ENCODE assay signal across 1 cellular context in genomic region chr17:59837362-59838195, GRCh38.
TF ChIP-seq lines count a peak whose summit lies in the region.

No MANE protein-coding gene starts in this region.

TF ChIP-seq in K562, 482 proteins besides CTCF, POLR2A, EP300 and RAD21 (continued from another document and continues in another):
- no peak; the same call in 1 of the 2 replicates for TF ChIP-seq MGA (IDR thresholded peaks at IDR 0.05)
- no peak for TF ChIP-seq SETDB1 (IDR thresholded peaks at IDR 0.05; ENCODE audit: low read length)
- no peak for TF ChIP-seq MED1 (CRISPR knock-in tag; IDR thresholded peaks at IDR 0.05; ENCODE audit: borderline replicate concordance)
- TF ChIP-seq ZBTB2 (IDR thresholded peaks at IDR 0.05): no peak
- TF ChIP-seq, protein P1, sequence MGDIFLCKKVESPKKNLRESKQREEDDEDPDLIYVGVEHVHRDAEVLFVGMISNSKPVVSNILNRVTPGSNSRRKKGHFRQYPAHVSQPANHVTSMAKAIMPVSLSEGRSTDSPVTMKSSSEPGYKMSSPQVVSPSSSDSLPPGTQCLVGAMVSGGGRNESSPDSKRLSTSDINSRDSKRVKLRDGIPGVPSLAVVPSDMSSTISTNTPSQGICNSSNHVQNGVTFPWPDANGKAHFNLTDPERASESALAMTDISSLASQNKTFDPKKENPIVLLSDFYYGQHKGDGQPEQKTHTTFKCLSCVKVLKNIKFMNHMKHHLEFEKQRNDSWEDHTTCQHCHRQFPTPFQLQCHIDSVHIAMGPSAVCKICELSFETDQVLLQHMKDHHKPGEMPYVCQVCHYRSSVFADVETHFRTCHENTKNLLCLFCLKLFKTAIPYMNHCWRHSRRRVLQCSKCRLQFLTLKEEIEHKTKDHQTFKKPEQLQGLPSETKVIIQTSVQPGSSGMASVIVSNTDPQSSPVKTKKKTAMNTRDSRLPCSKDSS (IDR thresholded peaks at IDR 0.05; ENCODE audit: low read depth, partially characterized antibody): no peak
- TF ChIP-seq KLF10 (CRISPR knock-in tag; IDR thresholded peaks at IDR 0.05): no peak
- TF ChIP-seq PTTG1 (tag; IDR thresholded peaks at IDR 0.05; ENCODE audit: low read depth): peak; percentile 78
- TF ChIP-seq ARHGAP35 (IDR thresholded peaks at IDR 0.05; ENCODE audit: partially characterized antibody): peak; percentile 20
- TF ChIP-seq, protein P2, sequence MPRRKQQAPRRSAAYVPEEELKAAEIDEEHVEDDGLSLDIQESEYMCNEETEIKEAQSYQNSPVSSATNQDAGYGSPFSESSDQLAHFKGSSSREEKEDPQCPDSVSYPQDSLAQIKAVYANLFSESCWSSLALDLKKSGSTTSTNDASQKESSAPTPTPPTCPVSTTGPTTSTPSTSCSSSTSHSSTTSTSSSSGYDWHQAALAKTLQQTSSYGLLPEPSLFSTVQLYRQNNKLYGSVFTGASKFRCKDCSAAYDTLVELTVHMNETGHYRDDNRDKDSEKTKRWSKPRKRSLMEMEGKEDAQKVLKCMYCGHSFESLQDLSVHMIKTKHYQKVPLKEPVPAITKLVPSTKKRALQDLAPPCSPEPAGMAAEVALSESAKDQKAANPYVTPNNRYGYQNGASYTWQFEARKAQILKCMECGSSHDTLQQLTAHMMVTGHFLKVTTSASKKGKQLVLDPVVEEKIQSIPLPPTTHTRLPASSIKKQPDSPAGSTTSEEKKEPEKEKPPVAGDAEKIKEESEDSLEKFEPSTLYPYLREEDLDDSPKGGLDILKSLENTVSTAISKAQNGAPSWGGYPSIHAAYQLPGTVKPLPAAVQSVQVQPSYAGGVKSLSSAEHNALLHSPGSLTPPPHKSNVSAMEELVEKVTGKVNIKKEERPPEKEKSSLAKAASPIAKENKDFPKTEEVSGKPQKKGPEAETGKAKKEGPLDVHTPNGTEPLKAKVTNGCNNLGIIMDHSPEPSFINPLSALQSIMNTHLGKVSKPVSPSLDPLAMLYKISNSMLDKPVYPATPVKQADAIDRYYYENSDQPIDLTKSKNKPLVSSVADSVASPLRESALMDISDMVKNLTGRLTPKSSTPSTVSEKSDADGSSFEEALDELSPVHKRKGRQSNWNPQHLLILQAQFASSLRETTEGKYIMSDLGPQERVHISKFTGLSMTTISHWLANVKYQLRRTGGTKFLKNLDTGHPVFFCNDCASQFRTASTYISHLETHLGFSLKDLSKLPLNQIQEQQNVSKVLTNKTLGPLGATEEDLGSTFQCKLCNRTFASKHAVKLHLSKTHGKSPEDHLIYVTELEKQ (CRISPR knock-in tag; IDR thresholded peaks at IDR 0.05): peak; percentile 79
- TF ChIP-seq ZNF644 (tag; IDR thresholded peaks at IDR 0.05; ENCODE audit: low read depth): peak; percentile 83
- TF ChIP-seq TAF9B (IDR thresholded peaks at IDR 0.05; ENCODE audit: partially characterized antibody): peak; percentile 96
- TF ChIP-seq NFATC3 (IDR thresholded peaks at IDR 0.05): no peak
- no peak for TF ChIP-seq CREBBP (IDR thresholded peaks at IDR 0.05; ENCODE audit: low read depth, low read length)
- peak; percentile 3 for TF ChIP-seq FOS (IDR thresholded peaks at IDR 0.05; ENCODE audit: extremely low read depth, insufficient read length)
- no peak for TF ChIP-seq PREB (CRISPR knock-in tag; IDR thresholded peaks at IDR 0.05)
- TF ChIP-seq, protein P3, sequence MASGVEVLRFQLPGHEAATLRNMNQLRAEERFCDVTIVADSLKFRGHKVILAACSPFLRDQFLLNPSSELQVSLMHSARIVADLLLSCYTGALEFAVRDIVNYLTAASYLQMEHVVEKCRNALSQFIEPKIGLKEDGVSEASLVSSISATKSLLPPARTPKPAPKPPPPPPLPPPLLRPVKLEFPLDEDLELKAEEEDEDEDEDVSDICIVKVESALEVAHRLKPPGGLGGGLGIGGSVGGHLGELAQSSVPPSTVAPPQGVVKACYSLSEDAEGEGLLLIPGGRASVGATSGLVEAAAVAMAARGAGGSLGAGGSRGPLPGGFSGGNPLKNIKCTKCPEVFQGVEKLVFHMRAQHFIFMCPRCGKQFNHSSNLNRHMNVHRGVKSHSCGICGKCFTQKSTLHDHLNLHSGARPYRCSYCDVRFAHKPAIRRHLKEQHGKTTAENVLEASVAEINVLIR (CRISPR knock-in tag; IDR thresholded peaks at IDR 0.05): 0 out of 2 replicates have a peak, but pooled peaks have one; percentile 15
- TF ChIP-seq ADNP (tag; IDR thresholded peaks at IDR 0.05): no peak
- peak; percentile 46; the same call in 1 of the 2 replicates for TF ChIP-seq TCF3 (CRISPR knock-in tag; IDR thresholded peaks at IDR 0.05)
- TF ChIP-seq SREBF2 (CRISPR knock-in tag; IDR thresholded peaks at IDR 0.05): no peak
